2 cellular contexts compared by ENCODE assay signal in genomic region chr19:46080561-46080960, GRCh38.
TF ChIP-seq lines count a peak whose summit lies in the region.

No MANE protein-coding gene starts in this region.

TF ChIP-seq in PFSK-1, 5 proteins besides CTCF, POLR2A, EP300 and RAD21:
- TF ChIP-seq REST (IDR thresholded peaks at IDR 0.05; ENCODE audit: insufficient read depth in 1 of 2, low read depth in 2 of 2, low read length in 2 of 2), result 0 out of 4 replicates have a peak, but pooled peaks of 1 of the 2 experiments have one; percentile 19
- TF ChIP-seq TAF1 (IDR thresholded peaks at IDR 0.05; ENCODE audit: borderline replicate concordance, insufficient read depth, low read length), result no peak
- TF ChIP-seq FOXP2 (optimal IDR thresholded peaks at IDR 0.05; ENCODE audit: borderline replicate concordance, extremely low read depth, extremely low read length, insufficient read depth), result peak; percentile 73

TF ChIP-seq in H1, 55 proteins besides CTCF, POLR2A, EP300 and RAD21:
- TF ChIP-seq EZH2 (IDR thresholded peaks at IDR 0.05; ENCODE audit: low read depth, low read length, severe bottlenecking), result no peak
- TF ChIP-seq TEAD4 (IDR thresholded peaks at IDR 0.05; ENCODE audit: low read depth, low read length), result no peak
- no peak for TF ChIP-seq RBBP5 (IDR thresholded peaks at IDR 0.05; ENCODE audit: borderline replicate concordance, low read depth, low read length)
- no peak for TF ChIP-seq MAX (IDR thresholded peaks at IDR 0.05)
- no peak for TF ChIP-seq NRF1 (IDR thresholded peaks at IDR 0.05; ENCODE audit: low read depth, low read length)
- TF ChIP-seq POLR2AphosphoS5 (IDR thresholded peaks at IDR 0.05; ENCODE audit: low read depth, low read length), result no peak
- no peak for TF ChIP-seq ASH2L (IDR thresholded peaks at IDR 0.05; ENCODE audit: low read length)
- no peak for TF ChIP-seq CHD7 (IDR thresholded peaks at IDR 0.05; ENCODE audit: insufficient replicate concordance, low read length)
TF ChIP-seq in H1: peak in this region for 0.
